In genomic region chr10:94439275-94439861, GRCh38 we compare ENCODE assay signal across 13 cellular contexts. TPM values are rescaled to one million over a fixed set of nuclear protein-coding genes. Genes with fewer than 3 reads are reported as not detected.
DNase-seq lines count a peak whose midpoint lies in the region; ATAC-seq and TF ChIP-seq lines count a peak whose summit lies in the region.
"Had no signal": no experiment of that assay in that cellular context is flagged by ENCODE, and none has a peak within 500 bp of the region (broad histone marks: within the 10 kb centered on the region; RNA-seq: fewer than 3 reads in every experiment).

No MANE protein-coding gene starts in this region.

- in situ Hi-C loops in G401 (cut with HindIII; ENCODE audit: low sequenced_read_pairs), result no loop called here

- no peak for ATAC-seq in HG02642 (IDR thresholded peaks at IDR 0.05; ENCODE audit: poor library complexity, unreplicated experiment)
- ATAC-seq: stimulated activated effector memory CD8-positive, alpha-beta T cell treated with anti-CD3 and anti-CD28 coated beads, Interleukin-12 subunit alpha, Interleukin-12 subunit beta, amount 100 ng/mL, for 72 hours; T-cell had no signal

- H3K27me3 ChIP-seq in endodermal cell (ENCODE audit: control insufficient read depth, insufficient read depth, low read length, poor library complexity, severe bottlenecking), result no peaks in the 10 kb centered on the region

- H3K9ac ChIP-seq in endodermal cell (ENCODE audit: extremely low read depth, low read length, poor library complexity, severe bottlenecking), result no peak overlapping the region

- H3K4me1 ChIP-seq in endodermal cell (ENCODE audit: control insufficient read depth, insufficient read depth, low read length), result no peaks in the 10 kb centered on the region

- 82 to 85% methylated on average over 2 to 4 of the region's 4 CpGs for WGBS in endodermal cell (ENCODE audit: insufficient coverage in 1 of 2, insufficient read length in 1 of 2), 2 experiments

- no peak overlapping the region for H3K4me3 Mint-ChIP-seq in endodermal cell
- H3K4me3 Mint-ChIP-seq: stimulated activated effector memory CD8-positive, alpha-beta T cell treated with anti-CD3 and anti-CD28 coated beads, Interleukin-12 subunit alpha, Interleukin-12 subunit beta, amount 100 ng/mL, for 72 hours; T-cell had no signal

- no peak overlapping the region for H3K27ac ChIP-seq in endodermal cell (ENCODE audit: low read depth, low read length)
- H3K27ac ChIP-seq: lower lobe of right lung, skin epidermis had no signal

- peaks cover 21% of the 10 kb centered on the region for H3K9me3 Mint-ChIP-seq in endodermal cell

- H3K36me3 ChIP-seq in endodermal cell (ENCODE audit: control insufficient read depth, insufficient read depth, low read length), result peaks cover 3% of the 10 kb centered on the region
- H3K36me3 ChIP-seq: lower lobe of right lung had no signal

- H3K27me3 Mint-ChIP-seq in endodermal cell (ENCODE audit: insufficient read depth), result peaks cover 2% of the 10 kb centered on the region

- H3K9me3 ChIP-seq in endodermal cell (ENCODE audit: control insufficient read depth, low read length), result peaks cover 10% of the 10 kb centered on the region

- H3K36me3 Mint-ChIP-seq in endodermal cell (ENCODE audit: low read depth), result peaks cover 6% of the 10 kb centered on the region
- H3K36me3 Mint-ChIP-seq: stimulated activated effector memory CD8-positive, alpha-beta T cell treated with anti-CD3 and anti-CD28 coated beads, Interleukin-12 subunit alpha, Interleukin-12 subunit beta, amount 100 ng/mL, for 72 hours; T-cell had no signal

- DNase-seq in G401 (ENCODE audit: low spot score) (peak; percentile 13), M059J (ENCODE audit: low read depth) (peak; percentile 30), endodermal cell (peak; percentile 56), myocyte (ENCODE audit: low read depth) (peak; percentile 38), COLO668 (lab: John Stamatoyannopoulos, UW; ENCODE audit: unreplicated experiment) (no peak), cortex of kidney (lab: John Stamatoyannopoulos, UW) (no peak)
- no peak for DNase-seq in stimulated activated naive CD4-positive, alpha-beta T cell (lab: John Stamatoyannopoulos, UW)
- DNase-seq: lower lobe of right lung, NCI-H1930, T-cell had no signal

- TF ChIP-seq CTCF in endodermal cell (conservative IDR thresholded peaks at IDR 0.05), result no peak

- no peak overlapping the region for H3K27ac Mint-ChIP-seq in endodermal cell
- H3K27ac Mint-ChIP-seq: stimulated activated effector memory CD8-positive, alpha-beta T cell treated with anti-CD3 and anti-CD28 coated beads, Interleukin-12 subunit alpha, Interleukin-12 subunit beta, amount 100 ng/mL, for 72 hours; T-cell had no signal

- no peak overlapping the region for H3K4me3 ChIP-seq in endodermal cell (ENCODE audit: low read length)
- H3K4me3 ChIP-seq: lower lobe of right lung, skin epidermis had no signal

- no peaks in the 10 kb centered on the region for H3K4me1 Mint-ChIP-seq in endodermal cell
- H3K4me1 Mint-ChIP-seq: stimulated activated effector memory CD8-positive, alpha-beta T cell treated with anti-CD3 and anti-CD28 coated beads, Interleukin-12 subunit alpha, Interleukin-12 subunit beta, amount 100 ng/mL, for 72 hours; T-cell had no signal

RNA-seq across cellular contexts. Expression of gene TBC1D12, which starts 37.0 kb away (rescaled TPM):
- total RNA-seq in G401 (2014; rRNA removed; shearing (Covaris generic)), result 14.9 and 17.8 TPM in 2 replicates
- 2.3 and 10.7 TPM in 2 replicates for total RNA-seq in M059J (2014; rRNA removed; shearing (Covaris generic))
- total RNA-seq in endodermal cell, result 1 to 10 TPM; 7.0 to 7.4 TPM
- polyA plus RNA-seq in endodermal cell (2013, experiment 1 of 2), result 4.6 TPM
- 6.5 TPM for polyA plus RNA-seq in endodermal cell (2013, experiment 2 of 2)
- total RNA-seq in myocyte, result 16.2 and 17.2 TPM in 2 replicates
- 6.1 TPM for polyA plus RNA-seq in myocyte (2012)

Comparison
In these comparisons a context has a peak if more than half of its experiments do, and no peak if none do; other contexts are left out.
1. DNase-seq: peak in G401 (single experiment), M059J (single experiment), endodermal cell (single experiment) and myocyte (single experiment); none in COLO668 (single experiment), cortex of kidney (single experiment) and stimulated activated naive CD4-positive, alpha-beta T cell (0 of 6).